In the genomic region with DNA sequence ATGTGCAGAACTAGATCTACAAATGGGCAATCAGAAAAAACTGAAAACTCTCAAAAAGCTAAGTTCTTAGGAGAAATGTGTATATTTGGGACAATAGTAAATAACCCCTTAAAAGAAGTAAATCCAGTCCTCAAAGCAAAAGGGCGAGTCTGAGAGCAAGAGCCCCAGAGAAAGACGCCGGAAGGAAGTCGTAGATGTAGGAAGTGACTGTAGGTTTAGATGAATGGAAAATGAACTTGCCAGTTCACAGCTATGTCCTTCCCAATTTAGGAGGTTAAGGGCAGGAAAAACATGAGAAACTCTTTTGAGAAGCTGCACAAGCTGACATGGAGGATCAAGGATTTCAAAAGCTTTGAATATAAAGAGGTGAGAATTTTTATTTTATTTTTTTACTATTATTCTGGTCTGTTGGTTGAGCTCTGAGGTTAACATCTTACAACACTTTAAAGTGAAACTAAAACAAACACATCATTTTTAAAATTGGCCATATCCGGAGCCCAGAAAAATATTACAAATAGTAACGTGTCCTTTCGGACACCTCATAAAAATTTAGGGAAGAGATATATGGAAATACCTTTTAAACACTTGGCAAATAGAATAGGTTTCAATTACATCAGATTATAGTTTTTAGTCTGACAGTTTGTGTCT, we compare ENCODE assay signal across 8 cellular contexts.
DNase-seq lines count a peak whose midpoint lies in the region; ATAC-seq and TF ChIP-seq lines count a peak whose summit lies in the region.

No MANE protein-coding gene starts in this region.

- peak; percentile 75 for DNase-seq in activated CD4-positive, alpha-beta T cell treated with anti-CD3 and anti-CD28 coated beads, Interleukin-2, amount 10 ng/mL, durations not matched to agents 24 days and 14 days
- DNase-seq in activated CD4-positive, alpha-beta T cell treated with anti-CD3 and anti-CD28 coated beads, Interleukin-2, amount 50 U/mL, for 48 hours = no peak
- DNase-seq in Peyer's patch = no peak
- DNase-seq in glutamatergic neuron = no peak
- no peak for DNase-seq in cardiac septum (ENCODE audit: low spot score)
- DNase-seq in DMS 273 (lab: John Stamatoyannopoulos, UW; ENCODE audit: unreplicated experiment) = no peak

- peaks cover 6% of the 10 kb centered on the region for H3K27me3 Mint-ChIP-seq in activated CD4-positive, alpha-beta T cell treated with anti-CD3 and anti-CD28 coated beads, Interleukin-2, amount 10 ng/mL, durations not matched to agents 24 days and 14 days
- peaks cover 5% of the 10 kb centered on the region for H3K27me3 Mint-ChIP-seq in glutamatergic neuron (ENCODE audit: unreplicated experiment)

- TF ChIP-seq CTCF in Peyer's patch (IDR thresholded peaks at IDR 0.05) = no peak
- no peak for TF ChIP-seq CTCF in glutamatergic neuron (IDR thresholded peaks at IDR 0.05; ENCODE audit: partially characterized antibody, unreplicated experiment)

- no peaks in the 10 kb centered on the region for H3K4me1 ChIP-seq in Peyer's patch

- H3K36me3 Mint-ChIP-seq in activated CD4-positive, alpha-beta T cell treated with anti-CD3 and anti-CD28 coated beads, Interleukin-2, amount 10 ng/mL, durations not matched to agents 24 days and 14 days (ENCODE audit: low read depth) = no peaks in the 10 kb centered on the region
- no peaks in the 10 kb centered on the region for H3K36me3 Mint-ChIP-seq in glutamatergic neuron (ENCODE audit: unreplicated experiment)

- TF ChIP-seq POLR2A in Peyer's patch (IDR thresholded peaks at IDR 0.05) = no peak

- peaks cover 0 to 3% (median 0%) of the 10 kb centered on the region in 4 donors for H3K9me3 ChIP-seq in Peyer's patch

- H3K27me3 ChIP-seq in Peyer's patch = no peaks in the 10 kb centered on the region

- H3K4me3 ChIP-seq in Peyer's patch (peak overlapping the region in 3 of 4 donors; percentile 3 to 21 (median 18)), skin epidermis (peak overlapping the region; percentile 1 to 34 (median 17))

- H3K36me3 ChIP-seq in Peyer's patch = no peaks in the 10 kb centered on the region

- peak; percentile 87 for ATAC-seq in HG02840 (IDR thresholded peaks at IDR 0.05; ENCODE audit: low FRiP score, unreplicated experiment)

- peak overlapping the region; percentile 82 for H3K27ac Mint-ChIP-seq in activated CD4-positive, alpha-beta T cell treated with anti-CD3 and anti-CD28 coated beads, Interleukin-2, amount 10 ng/mL, durations not matched to agents 24 days and 14 days
- H3K27ac Mint-ChIP-seq in glutamatergic neuron (ENCODE audit: unreplicated experiment) = no peak overlapping the region

- intact Hi-C loops in activated CD4-positive, alpha-beta T cell treated with anti-CD3 and anti-CD28 coated beads, Interleukin-2, amount 10 ng/mL, durations not matched to agents 24 days and 14 days (cut with micrococcal nuclease) = no loop called here
- intact Hi-C loops in cardiac septum (cut with DNase I) = no loop called here

- no peaks in the 10 kb centered on the region for H3K9me3 Mint-ChIP-seq in activated CD4-positive, alpha-beta T cell treated with anti-CD3 and anti-CD28 coated beads, Interleukin-2, amount 10 ng/mL, durations not matched to agents 24 days and 14 days
- peaks cover 3% of the 10 kb centered on the region for H3K9me3 Mint-ChIP-seq in glutamatergic neuron (ENCODE audit: unreplicated experiment)

- no peak overlapping the region for H3K27ac ChIP-seq in Peyer's patch
- H3K27ac ChIP-seq in skin epidermis = peak overlapping the region in 5 of 21 experiments; percentile 30 to 57 (median 38)

- H3K4me1 Mint-ChIP-seq in activated CD4-positive, alpha-beta T cell treated with anti-CD3 and anti-CD28 coated beads, Interleukin-2, amount 10 ng/mL, durations not matched to agents 24 days and 14 days = peaks cover 9% of the 10 kb centered on the region
- H3K4me1 Mint-ChIP-seq in glutamatergic neuron (ENCODE audit: low read depth, unreplicated experiment) = no peaks in the 10 kb centered on the region

- peak overlapping the region; percentile 83 for H3K4me3 Mint-ChIP-seq in activated CD4-positive, alpha-beta T cell treated with anti-CD3 and anti-CD28 coated beads, Interleukin-2, amount 10 ng/mL, durations not matched to agents 24 days and 14 days
- H3K4me3 Mint-ChIP-seq in glutamatergic neuron (ENCODE audit: unreplicated experiment) = no peak overlapping the region
